Comparison of ENCODE assay signal across 25 cellular contexts in genomic region chr2:31282634-31283033, GRCh38. TPM values are rescaled to one million over a fixed set of nuclear protein-coding genes. Genes with fewer than 3 reads are reported as not detected.
DNase-seq lines count a peak whose midpoint lies in the region; ATAC-seq and TF ChIP-seq lines count a peak whose summit lies in the region.
"Had no signal": no experiment of that assay in that cellular context is flagged by ENCODE, and none has a peak within 500 bp of the region (broad histone marks: within the 10 kb centered on the region; RNA-seq: fewer than 3 reads in every experiment).

No MANE protein-coding gene starts in this region.

- no peak overlapping the region for H3K18ac ChIP-seq in trophoblast cell (ENCODE audit: low read length)

- H3K4ac ChIP-seq in trophoblast cell (ENCODE audit: low read depth, low read length) = peak overlapping the region; percentile 30

- peaks cover 18 to 36% of the 10 kb centered on the region in 2 experiments for H3K4me1 ChIP-seq in trophoblast cell (ENCODE audit: control insufficient read depth in 1 of 2, insufficient read depth in 2 of 2, low read length in 2 of 2)
- H3K4me1 ChIP-seq: parathyroid adenoma, sigmoid colon had no signal

- peak overlapping the region; percentile 76 for H4K8ac ChIP-seq in trophoblast cell (ENCODE audit: low read depth, low read length)

- H2AFZ ChIP-seq in trophoblast cell (ENCODE audit: insufficient read depth, low read length, poor library complexity) = no peak overlapping the region
- H2AFZ ChIP-seq: parathyroid adenoma had no signal

- no peaks in the 10 kb centered on the region for H3K36me3 ChIP-seq in trophoblast cell (ENCODE audit: control insufficient read depth in 1 of 2, insufficient read depth in 2 of 2, low read length in 2 of 2)
- H3K36me3 ChIP-seq: sigmoid colon had no signal

- H2BK12ac ChIP-seq in trophoblast cell (ENCODE audit: low read length) = peak overlapping the region; percentile 84

- H3K4me3 ChIP-seq in epithelial cell of esophagus (ENCODE audit: low read length) (no peak overlapping the region), trophoblast cell (ENCODE audit: low read depth, low read length) (no peak overlapping the region)
- H3K4me3 ChIP-seq: GM12878, lung, sigmoid colon had no signal

- H2BK120ac ChIP-seq in trophoblast cell (ENCODE audit: insufficient read depth, low read length, poor library complexity) = peak overlapping the region; percentile 89

- H4K91ac ChIP-seq in trophoblast cell (ENCODE audit: low read depth, low read length) = peak overlapping the region; percentile 80

- H3K9ac ChIP-seq in trophoblast cell (ENCODE audit: low read length) = no peak overlapping the region
- H3K9ac ChIP-seq: parathyroid adenoma had no signal

- DNase-seq in DMS53 treated with DMSO at 0.1 percent for 48 hours (lab: John Stamatoyannopoulos, UW; ENCODE audit: unreplicated experiment) (peak; percentile 13), M059J (ENCODE audit: low read depth) (peak; percentile 75), epithelial cell of esophagus (ENCODE audit: low read depth) (peak; percentile 34), trophoblast cell (peak in 1 of 2 donors; percentile 21), caudate nucleus (lab: John Stamatoyannopoulos, UW) (no peak)
- DNase-seq: activated CD8-positive, alpha-beta T cell treated with anti-CD3 and anti-CD28 coated beads, Interleukin-2, amount 10 ng/mL, durations not matched to agents 7 days and 5 days; activated effector memory CD4-positive, alpha-beta T cell treated with anti-CD3 and anti-CD28 coated beads, Interleukin-2, amount 50 U/mL, for 16 hours; activated naive CD8-positive, alpha-beta T cell treated with anti-CD3 and anti-CD28 coated beads for 36 hours; activated T-cell treated with anti-CD3 and anti-CD28 coated beads for 4 hours; aorta; CD4-positive, CD25-positive, alpha-beta regulatory T cell; EL; GOT3; NCI-H1092 treated with DMSO at 0.1 percent for 48 hours; NCI-H187 treated with DMSO at 0.1 percent for 48 hours; NCI-H524; sigmoid colon; stimulated activated CD4-positive, alpha-beta T cell treated with anti-CD3 and anti-CD28 coated beads, Interleukin-15, amount 100 ng/mL, for 24 hours; stimulated activated naive CD4-positive, alpha-beta T cell; T-helper 17 cell had no signal

- peak overlapping the region; percentile 52 for H2BK5ac ChIP-seq in trophoblast cell (ENCODE audit: low read depth, low read length, poor library complexity)

- no peak overlapping the region for H4K12ac ChIP-seq in trophoblast cell (ENCODE audit: low read depth, low read length)

- H3K14ac ChIP-seq in trophoblast cell (ENCODE audit: low read length) = peak overlapping the region; percentile 62

- no peaks in the 10 kb centered on the region for H3K79me2 ChIP-seq in trophoblast cell (ENCODE audit: control insufficient read depth, insufficient read depth, low read length, poor library complexity)
- H3K79me2 ChIP-seq: parathyroid adenoma had no signal

- no peak overlapping the region for H3K23ac ChIP-seq in trophoblast cell (ENCODE audit: low read length)

- H3K9me3 ChIP-seq in trophoblast cell (ENCODE audit: insufficient read depth, low read depth, low read length) = peaks cover 4% of the 10 kb centered on the region
- H3K9me3 ChIP-seq: sigmoid colon had no signal

- no CpG with 5 or more reads among the region's 2 CpGs for WGBS in trophoblast cell (ENCODE audit: extremely low coverage, insufficient coverage, insufficient read length)

- no peak overlapping the region for H3K4me2 ChIP-seq in trophoblast cell (ENCODE audit: low read length)

- H2AK5ac ChIP-seq in trophoblast cell (ENCODE audit: low read length) = peak overlapping the region; percentile 31

- H3K79me1 ChIP-seq in trophoblast cell (ENCODE audit: low read length) = peaks cover 39% of the 10 kb centered on the region

- H3K27ac ChIP-seq in trophoblast cell (ENCODE audit: low read depth, low read length) (peak overlapping the region; percentile 56), caudate nucleus (ENCODE audit: low read depth, low read length) (no peak overlapping the region)
- H3K27ac ChIP-seq: parathyroid adenoma, sigmoid colon had no signal

- no peak for ATAC-seq in GM19351 (IDR thresholded peaks at IDR 0.05; ENCODE audit: unreplicated experiment)
- no peak for ATAC-seq in HG03571 (IDR thresholded peaks at IDR 0.05; ENCODE audit: unreplicated experiment)
- ATAC-seq: activated CD8-positive, alpha-beta T cell treated with anti-CD3 and anti-CD28 coated beads, Interleukin-2, amount 10 ng/mL, durations not matched to agents 7 days and 5 days; T-helper 17 cell had no signal

- no peaks in the 10 kb centered on the region for H3K27me3 ChIP-seq in trophoblast cell (ENCODE audit: insufficient read depth, low read length)
- H3K27me3 ChIP-seq: sigmoid colon had no signal

- TF ChIP-seq CTCF in epithelial cell of esophagus (IDR thresholded peaks at IDR 0.05; ENCODE audit: insufficient read depth, low read depth, low read length, missing control alignments) = no peak

RNA-seq across cellular contexts. Expression of gene EHD3, which starts 48.7 kb away (rescaled TPM):
- 9.8 and 19.2 TPM in 2 replicates for total RNA-seq in M059J (2014; rRNA removed; shearing (Covaris generic))
- polyA plus RNA-seq in trophoblast cell (2013) = 26.5 and 29.5 TPM in 2 replicates

Comparison
In these comparisons a context has a peak if more than half of its experiments do, and no peak if none do; other contexts are left out.
1. DNase-seq: peak in DMS53 treated with DMSO at 0.1 percent for 48 hours (single experiment), M059J (single experiment) and epithelial cell of esophagus (single experiment); none in caudate nucleus (0 of 61).